1 cellular context compared by ENCODE assay signal in genomic region chr16:83793179-83793578, GRCh38.
TF ChIP-seq lines count a peak whose summit lies in the region.

No MANE protein-coding gene starts in this region.

TF ChIP-seq in WTC11, 78 proteins besides CTCF, POLR2A, EP300 and RAD21 (continued from another document):
- TF ChIP-seq ERG (CRISPR knock-in tag; IDR thresholded peaks at IDR 0.05): no peak
- TF ChIP-seq RELA (CRISPR knock-in tag; IDR thresholded peaks at IDR 0.05; ENCODE audit: borderline replicate concordance): no peak
